In the genomic region with DNA sequence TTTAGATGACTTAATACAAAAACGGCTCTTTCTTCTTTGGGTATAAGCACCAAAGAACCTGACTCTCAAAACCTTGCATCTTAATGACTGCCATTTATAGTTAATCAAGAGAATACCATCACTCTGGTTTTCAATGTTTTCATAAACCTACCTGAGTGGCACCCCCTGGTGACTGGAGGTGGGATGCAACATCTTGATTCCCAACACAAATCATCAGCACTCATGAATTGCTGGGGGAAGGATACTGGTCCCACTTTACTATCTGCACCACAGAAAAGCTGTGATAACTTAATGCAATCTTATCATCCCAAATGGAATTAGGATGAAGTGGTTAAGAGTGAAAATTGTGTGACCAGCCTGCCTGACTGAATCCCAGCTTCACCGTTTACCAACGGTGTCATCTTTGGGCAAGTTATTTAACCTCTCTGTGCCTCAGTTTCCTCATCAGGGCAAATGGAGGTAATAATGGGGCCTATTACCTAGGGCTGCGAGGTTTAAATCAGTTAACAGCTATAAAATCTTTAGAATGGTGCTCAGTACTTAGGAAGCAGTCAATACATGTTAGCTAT, we compare ENCODE assay signal across 8 cellular contexts.
DNase-seq lines count a peak whose midpoint lies in the region; ATAC-seq, FAIRE-seq and TF ChIP-seq lines count a peak whose summit lies in the region.

No MANE protein-coding gene starts in this region.

- no peaks in the 10 kb centered on the region for H3K36me3 ChIP-seq in smooth muscle cell (ENCODE audit: low read depth)

- peaks cover 81% of the 10 kb centered on the region for H3K4me1 Mint-ChIP-seq in CD4-positive, alpha-beta T cell (ENCODE audit: low read depth)
- H3K4me1 Mint-ChIP-seq in WTC11 = peaks cover 59% of the 10 kb centered on the region

- H3F3A ChIP-seq in smooth muscle cell (ENCODE audit: low read depth) = no peaks in the 10 kb centered on the region

- 77% methylated on average over 4 of the region's 4 CpGs for WGBS in smooth muscle cell (ENCODE audit: low lambda C conversion rate)

- intact Hi-C loops in CD4-positive, alpha-beta T cell (cut with DNase I, micrococcal nuclease) = loop anchor here in 1 of 2 experiments (2.0 to 10.0 kb wide), 7 partner anchors 15 to 519 kb away; a partner anchor contains a TSS

- H3K9me3 Mint-ChIP-seq in CD4-positive, alpha-beta T cell = peaks cover 8% of the 10 kb centered on the region
- H3K9me3 Mint-ChIP-seq in WTC11 = 0 out of 2 replicates have a peak, but pooled peaks cover 6% of the 10 kb centered on the region

- H3K36me3 Mint-ChIP-seq in CD4-positive, alpha-beta T cell (ENCODE audit: low read depth) = peaks cover 54% of the 10 kb centered on the region
- no peaks in the 10 kb centered on the region for H3K36me3 Mint-ChIP-seq in WTC11

- no peaks in the 10 kb centered on the region for H3K27me3 ChIP-seq in CD4-positive, alpha-beta T cell (ENCODE audit: control insufficient read depth, insufficient read depth, low read length)
- no peaks in the 10 kb centered on the region for H3K27me3 ChIP-seq in smooth muscle cell (ENCODE audit: low read depth)

- H3K4me3 ChIP-seq in epithelial cell of proximal tubule (ENCODE audit: low read depth, low read length) = no peak overlapping the region
- H3K4me3 ChIP-seq in smooth muscle cell = no peak overlapping the region

- peak overlapping the region; percentile 98 for H3K27ac Mint-ChIP-seq in CD4-positive, alpha-beta T cell
- peak overlapping the region; percentile 99 for H3K27ac Mint-ChIP-seq in WTC11

- peak; percentile 23 for TF ChIP-seq CTCF in CD4-positive, alpha-beta T cell (IDR thresholded peaks at IDR 0.05)
- peak; percentile 35 for TF ChIP-seq CTCF in WTC11 (IDR thresholded peaks at IDR 0.05)
- TF ChIP-seq CTCF in epithelial cell of proximal tubule (conservative IDR thresholded peaks at IDR 0.05; ENCODE audit: low read depth, low read length) = peak; percentile 67
- peak; percentile 39 for TF ChIP-seq CTCF in smooth muscle cell (IDR thresholded peaks at IDR 0.05; ENCODE audit: borderline replicate concordance, insufficient read depth, poor library complexity, severe bottlenecking)

- no peak for ATAC-seq in CD4-positive, alpha-beta T cell (ENCODE audit: poor library complexity)
- ATAC-seq in WTC11 = peak; percentile 12; the same call in 1 of the 2 replicates

- CTCF ChIA-PET in CD4-positive, alpha-beta T cell (lab: Charles Lee) = interaction anchor here (0.9 to 2.3 kb wide), 11 partner anchors 8 to 519 kb away, joined by 3 to 5 read pairs (median 4); no protein-coding TSS in a partner anchor
- CTCF ChIA-PET in HEK293T (lab: Yijun Ruan, JAX) (interaction anchor here (0.6 to 1.9 kb wide), 6 partner anchors 11 to 1821 kb away, joined by 3 to 9 read pairs (median 4); no protein-coding TSS in a partner anchor), WTC11 (lab: Charles Lee) (interaction anchor here (1.0 to 4.5 kb wide), 5 partner anchors 12 to 519 kb away, joined by 4 to 21 read pairs (median 5); no protein-coding TSS in a partner anchor)

- H3K4me2 ChIP-seq in smooth muscle cell = no peak overlapping the region

- peak in 9 of 10 experiments; percentile 6 to 52 (median 35) for DNase-seq in CD4-positive, alpha-beta T cell
- peak; percentile 56 for DNase-seq in HEK293T (ENCODE audit: extremely low spot score)
- DNase-seq in WTC11 (ENCODE audit: low spot score) = peak; percentile 29
- no peak for DNase-seq in epithelial cell of proximal tubule (ENCODE audit: low read depth)
- DNase-seq in smooth muscle cell (lab: John Stamatoyannopoulos, UW; ENCODE audit: unreplicated experiment) = no peak
- DNase-seq in SIG-M5 treated with dmso at 0.1 percent for 504 hours (lab: John Stamatoyannopoulos, UW; ENCODE audit: unreplicated experiment) = no peak
- no peak for DNase-seq in urothelium cell line (ENCODE audit: low spot score)
- DNase-seq in islet precursor cell = no peak

- H3K4me3 Mint-ChIP-seq in CD4-positive, alpha-beta T cell = peak overlapping the region; percentile 57
- H3K4me3 Mint-ChIP-seq in WTC11 = peak overlapping the region; percentile 27; the same call in 1 of the 2 replicates

- POLR2A ChIA-PET in CD4-positive, alpha-beta T cell (lab: Charles Lee) = interaction anchor here (0.7 to 3.6 kb wide), 9 partner anchors 8 to 523 kb away, joined by 3 to 54 read pairs (median 4); a partner anchor contains a TSS
- POLR2A ChIA-PET in HEK293T (lab: Yijun Ruan, JAX) (no interaction called here), WTC11 (lab: Charles Lee) (interaction anchor here (0.5 kb wide), 1 partner anchor 339 kb away, joined by 7 read pairs; no protein-coding TSS in a partner anchor)

- no peaks in the 10 kb centered on the region for H4K20me1 ChIP-seq in smooth muscle cell (ENCODE audit: low read depth)

- no peaks in the 10 kb centered on the region for H3K27me3 Mint-ChIP-seq in CD4-positive, alpha-beta T cell
- no peaks in the 10 kb centered on the region for H3K27me3 Mint-ChIP-seq in WTC11 (ENCODE audit: low read depth)

- FAIRE-seq in urothelium cell line (lab: Jason Lieb, UNC) = no peak

- no peak overlapping the region for H3K9ac ChIP-seq in smooth muscle cell (ENCODE audit: low read depth)

- no peaks in the 10 kb centered on the region for H3K79me2 ChIP-seq in smooth muscle cell (ENCODE audit: low read depth)

- H3K9me3 ChIP-seq in CD4-positive, alpha-beta T cell (ENCODE audit: control insufficient read depth, low read length) = no peaks in the 10 kb centered on the region
- H3K9me3 ChIP-seq in smooth muscle cell (replicated peaks; ENCODE audit: low read depth) = no peaks in the 10 kb centered on the region

- peak overlapping the region; percentile 83 for H3K27ac ChIP-seq in CD4-positive, alpha-beta T cell (ENCODE audit: low read depth, low read length)
- H3K27ac ChIP-seq in smooth muscle cell (ENCODE audit: low read depth) = no peak overlapping the region

- H2AFZ ChIP-seq in smooth muscle cell (ENCODE audit: low read depth) = no peak overlapping the region

- H3K4me1 ChIP-seq in smooth muscle cell (ENCODE audit: low read depth) = peaks cover 25% of the 10 kb centered on the region

TF ChIP-seq in HEK293T, 16 proteins besides CTCF, POLR2A, EP300 and RAD21:
- no peak for TF ChIP-seq FOXK2 (IDR thresholded peaks at IDR 0.05)
- no peak for TF ChIP-seq SUZ12 (IDR thresholded peaks at IDR 0.05)
- no peak for TF ChIP-seq BHLHE40 (IDR thresholded peaks at IDR 0.05; ENCODE audit: borderline replicate concordance)
- no peak for TF ChIP-seq ZNF384 (IDR thresholded peaks at IDR 0.05)
- TF ChIP-seq SP1 (IDR thresholded peaks at IDR 0.05) = no peak
- TF ChIP-seq, protein P1, sequence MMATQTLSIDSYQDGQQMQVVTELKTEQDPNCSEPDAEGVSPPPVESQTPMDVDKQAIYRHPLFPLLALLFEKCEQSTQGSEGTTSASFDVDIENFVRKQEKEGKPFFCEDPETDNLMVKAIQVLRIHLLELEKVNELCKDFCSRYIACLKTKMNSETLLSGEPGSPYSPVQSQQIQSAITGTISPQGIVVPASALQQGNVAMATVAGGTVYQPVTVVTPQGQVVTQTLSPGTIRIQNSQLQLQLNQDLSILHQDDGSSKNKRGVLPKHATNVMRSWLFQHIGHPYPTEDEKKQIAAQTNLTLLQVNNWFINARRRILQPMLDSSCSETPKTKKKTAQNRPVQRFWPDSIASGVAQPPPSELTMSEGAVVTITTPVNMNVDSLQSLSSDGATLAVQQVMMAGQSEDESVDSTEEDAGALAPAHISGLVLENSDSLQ (IDR thresholded peaks at IDR 0.05) = peak; percentile 12; the same call in 1 of the 2 replicates
TF ChIP-seq in HEK293T: peak in this region for 1.

TF ChIP-seq in WTC11, 78 proteins besides CTCF, POLR2A, EP300 and RAD21 (continues in another document):
- TF ChIP-seq CBFB (CRISPR knock-in tag; IDR thresholded peaks at IDR 0.05; ENCODE audit: low read depth) (no peak), HMGA2 (CRISPR knock-in tag; IDR thresholded peaks at IDR 0.05) (no peak), OVOL2 (CRISPR knock-in tag; IDR thresholded peaks at IDR 0.05; ENCODE audit: borderline replicate concordance) (no peak), ETV6 (CRISPR knock-in tag; IDR thresholded peaks at IDR 0.05) (no peak), TEAD1 (CRISPR knock-in tag; IDR thresholded peaks at IDR 0.05) (no peak), FOXJ3 (CRISPR knock-in tag; IDR thresholded peaks at IDR 0.05; ENCODE audit: borderline replicate concordance) (no peak), JUN (CRISPR knock-in tag; IDR thresholded peaks at IDR 0.05) (no peak)
- TF ChIP-seq, protein P2, sequence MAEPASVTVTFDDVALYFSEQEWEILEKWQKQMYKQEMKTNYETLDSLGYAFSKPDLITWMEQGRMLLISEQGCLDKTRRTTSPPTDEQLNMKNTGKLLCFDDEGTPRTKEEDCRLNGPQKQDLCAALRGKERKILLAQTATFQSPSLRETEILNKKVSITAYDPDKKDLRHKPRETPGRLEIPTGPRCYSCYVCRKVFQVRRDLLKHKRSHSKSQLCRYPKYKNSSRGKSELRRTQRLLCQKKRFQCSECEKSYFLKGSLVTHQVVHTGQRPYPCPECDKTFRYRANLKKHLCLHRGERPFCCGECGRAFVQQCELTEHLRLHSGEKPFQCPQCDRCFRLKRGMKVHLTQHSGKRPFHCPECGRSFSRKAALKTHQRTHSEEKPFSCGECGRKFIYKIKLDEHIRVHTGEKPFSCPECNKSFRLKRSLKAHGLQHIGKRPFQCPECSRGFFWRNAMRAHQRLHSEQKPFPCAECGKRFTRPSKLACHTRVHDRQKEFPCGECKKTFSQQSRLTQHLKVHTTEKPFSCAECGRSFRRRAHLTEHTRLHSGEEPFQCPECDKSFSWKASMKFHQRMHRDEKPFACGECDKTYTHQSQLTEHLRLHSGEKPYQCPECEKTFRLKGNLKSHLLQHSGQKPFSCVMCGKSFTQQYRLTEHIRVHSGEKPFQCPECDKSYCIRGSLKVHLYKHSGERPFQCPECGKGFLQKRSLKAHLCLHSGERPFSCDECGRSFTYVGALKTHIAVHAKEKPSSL (CRISPR knock-in tag; conservative IDR thresholded peaks at IDR 0.05) = no peak

Comparison
In these comparisons a context has a peak if more than half of its experiments do, and no peak if none do; other contexts are left out.
1. DNase-seq: peak in CD4-positive, alpha-beta T cell (9 of 10), HEK293T (single experiment) and WTC11 (single experiment); none in epithelial cell of proximal tubule (single experiment), smooth muscle cell (single experiment), SIG-M5 treated with dmso at 0.1 percent for 504 hours (single experiment), urothelium cell line (single experiment) and islet precursor cell (single experiment).
2. Peak in every context shown above with its lines, with median percentiles within 50 percentile points of each other: CTCF ChIP-seq.